ENCODE assay signal across 8 cellular contexts in genomic region chrX:56563231-56564116, GRCh38. TPM values are rescaled to one million over a fixed set of nuclear protein-coding genes. Genes with fewer than 3 reads are reported as not detected.
DNase-seq lines count a peak whose midpoint lies in the region; ATAC-seq, FAIRE-seq and TF ChIP-seq lines count a peak whose summit lies in the region.

Gene UBQLN2 (plus strand): TSS chrX:56563627. CDS start chrX:56563874, 247 bp downstream.

- peaks cover 44% of the 10 kb centered on the region for H3K4me1 ChIP-seq in left ventricle myocardium inferior

- H3K4me3 ChIP-seq in GM12864 (ENCODE audit: low read depth, low read length) (peak within 1 kb of the TSS; percentile 78), left ventricle myocardium inferior (peak within 1 kb of the TSS; percentile 72)

- H3K27ac ChIP-seq in left ventricle myocardium inferior (replicated peaks), result peak within 1 kb of the TSS; percentile 96

- no peaks in the 10 kb centered on the region for H3K36me3 ChIP-seq in left ventricle myocardium inferior

- no peak for FAIRE-seq in urothelium cell line (lab: Jason Lieb, UNC)

- no peaks in the 10 kb centered on the region for H3K27me3 ChIP-seq in left ventricle myocardium inferior (ENCODE audit: low read depth)

- no peak for TF ChIP-seq CTCF in GM12864 (IDR thresholded peaks at IDR 0.05; ENCODE audit: low read depth, low read length, missing control alignments)
- peak; percentile 28 for TF ChIP-seq CTCF in left ventricle myocardium inferior (IDR thresholded peaks at IDR 0.05; ENCODE audit: borderline replicate concordance)

- ATAC-seq in HG02642 (IDR thresholded peaks at IDR 0.05; ENCODE audit: poor library complexity, unreplicated experiment), result peak; percentile 81

- H3K9me3 ChIP-seq in left ventricle myocardium inferior (replicated peaks), result no peaks in the 10 kb centered on the region

- DNase-seq in GM12864 (ENCODE audit: low read depth) (no peak), NCI-H1417 (lab: John Stamatoyannopoulos, UW) (peak; percentile 58 to 86 (median 84)), amniotic epithelial cell (ENCODE audit: low read depth) (peak; percentile 71), left ventricle myocardium inferior (peak; percentile 83), pulmonary artery endothelial cell (ENCODE audit: low read depth, low spot score) (peak; percentile 30), urothelium cell line (ENCODE audit: low spot score) (peak; percentile 71)

- intact Hi-C loops in T-helper 1 cell treated with Interleukin-12 subunit alpha and Interleukin-12 subunit beta and Interleukin-4 antibody, amounts not matched to agents 30 ng/mL and 1 ng/mL, for 36 hours (cut with micrococcal nuclease), result loop anchor here (1.0 to 5.0 kb wide), 11 partner anchors 15 to 846 kb away; partner anchors contain the start of genes FAAH2, KLF8, RRAGB and SPIN2B
- intact Hi-C loops in left ventricle myocardium inferior (cut with micrococcal nuclease), result no loop called here

RNA-seq across cellular contexts. Expression of gene UBQLN2, which starts in this region (rescaled TPM):
- 64.3 and 66.8 TPM in 2 replicates for total RNA-seq in T-helper 1 cell treated with Interleukin-12 subunit alpha and Interleukin-12 subunit beta and Interleukin-4 antibody, amounts not matched to agents 30 ng/mL and 1 ng/mL, for 36 hours
- total RNA-seq in left ventricle myocardium inferior (34.5 TPM), pulmonary artery endothelial cell (4.0 and 6.0 TPM in 2 replicates)
